Comparison of ENCODE assay signal across 10 cellular contexts in the genomic region with DNA sequence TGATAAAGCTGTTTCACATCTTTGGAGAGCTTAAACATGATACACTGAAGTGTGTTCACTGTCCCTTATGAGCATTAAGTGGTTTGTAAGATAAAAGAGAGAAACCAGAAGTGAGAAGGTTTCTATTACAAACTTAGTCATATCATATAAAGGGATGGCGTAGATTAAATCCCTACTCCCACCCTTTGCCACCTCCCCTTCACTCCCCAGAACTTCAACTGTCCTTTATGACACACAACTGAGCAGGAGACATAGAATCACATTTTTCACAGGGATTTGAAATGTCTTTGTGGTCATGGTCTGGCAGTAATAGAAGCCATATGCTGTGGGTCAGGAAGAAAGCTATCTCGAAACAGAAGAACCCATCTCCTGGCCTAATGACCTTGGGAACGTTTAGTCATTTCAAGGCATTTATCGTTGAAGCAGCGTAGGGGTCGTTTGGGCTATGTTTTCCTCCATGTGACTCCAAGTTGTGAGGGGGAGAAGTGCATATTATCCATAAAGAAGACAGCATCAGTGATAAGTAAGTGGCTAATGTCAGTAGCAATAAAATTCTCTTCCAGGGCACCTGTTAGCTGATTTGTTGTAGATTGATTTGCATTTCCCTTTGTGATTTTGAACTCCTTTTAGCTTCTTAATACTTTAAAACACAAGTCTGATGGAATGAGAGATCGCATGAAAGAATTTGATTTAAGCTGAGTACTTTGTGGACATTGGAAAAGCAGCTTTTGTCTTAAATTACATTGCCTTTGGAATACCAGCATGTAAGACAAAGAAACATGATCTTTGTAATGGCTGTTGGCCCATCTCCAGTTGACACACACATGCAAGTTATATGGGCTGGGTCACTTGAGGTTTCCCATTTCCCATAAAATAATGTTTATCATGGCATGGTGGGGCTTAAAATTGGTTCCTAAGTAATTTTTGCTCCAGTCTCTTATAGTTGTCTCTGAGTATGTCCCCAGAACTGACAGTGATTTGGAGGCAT.
A peak's percentile ranks its signal among the peaks of the same experiment; 100 is the strongest.
DNase-seq lines count a peak whose midpoint lies in the region; ATAC-seq and TF ChIP-seq lines count a peak whose summit lies in the region.
"Had no signal": no experiment of that assay in that cellular context is flagged by ENCODE, and none has a peak within 500 bp of the region (broad histone marks: within the 10 kb centered on the region; RNA-seq: fewer than 3 reads in every experiment).

No MANE protein-coding gene starts in this region.

- no peak for TF ChIP-seq POLR2A in right lobe of liver (IDR thresholded peaks at IDR 0.05)

- H3K36me3 ChIP-seq in right lobe of liver, result no peaks in the 10 kb centered on the region

- DNase-seq in NCI-H460 (ENCODE audit: extremely low read depth, low read depth) (peak; percentile 7), skeletal muscle cell (ENCODE audit: low read depth) (peak; percentile 80), cerebellum (ENCODE audit: low spot score) (no peak), right lobe of liver (no peak), activated gamma-delta T cell (lab: John Stamatoyannopoulos, UW) (no peak)
- DNase-seq in activated CD4-positive, alpha-beta T cell treated with anti-CD3 and anti-CD28 coated beads for 48 hours, result no peak
- DNase-seq: uterus had no signal

- 74% methylated on average over 7 of the region's 7 CpGs for WGBS in right lobe of liver (ENCODE audit: insufficient coverage, low coverage, low lambda C conversion rate, missing lambda C conversion rate)

- intact Hi-C loops in right lobe of liver (cut with DNase I), result no loop called here

- no peaks in the 10 kb centered on the region for H3K9me3 ChIP-seq in right lobe of liver
- H3K9me3 ChIP-seq: uterus had no signal

- peak; percentile 92 for ATAC-seq in GM19043 (IDR thresholded peaks at IDR 0.05; ENCODE audit: low read depth, unreplicated experiment)
- ATAC-seq in HG02885 (IDR thresholded peaks at IDR 0.05; ENCODE audit: poor library complexity, unreplicated experiment), result peak; percentile 95
- ATAC-seq in right lobe of liver, result no peak

- H3K4me3 ChIP-seq in skeletal muscle cell (ENCODE audit: low read depth, low read length), result no peak overlapping the region
- no peak overlapping the region for H3K4me3 ChIP-seq in right lobe of liver
- H3K4me3 ChIP-seq: skin epidermis, uterus had no signal

- no peaks in the 10 kb centered on the region for H3K4me1 ChIP-seq in right lobe of liver
- H3K4me1 ChIP-seq: uterus had no signal

- H3K27ac ChIP-seq in right lobe of liver, result no peak overlapping the region
- H3K27ac ChIP-seq: skin epidermis, uterus had no signal

- no peak for TF ChIP-seq CTCF in right lobe of liver (IDR thresholded peaks at IDR 0.05)

- H3K27me3 ChIP-seq in right lobe of liver, result no peaks in the 10 kb centered on the region
- H3K27me3 ChIP-seq: uterus had no signal

Comparison
In these comparisons a context has a peak if more than half of its experiments do, and no peak if none do; other contexts are left out.
1. ATAC-seq: peak in GM19043 (single experiment) and HG02885 (single experiment); none in right lobe of liver (0 of 4).
2. DNase-seq: peak in NCI-H460 (single experiment) and skeletal muscle cell (single experiment); none in cerebellum (single experiment), right lobe of liver (0 of 3), activated gamma-delta T cell (single experiment) and activated CD4-positive, alpha-beta T cell treated with anti-CD3 and anti-CD28 coated beads for 48 hours (single experiment).